Comparison of ENCODE assay signal across 14 cellular contexts in the genomic region with DNA sequence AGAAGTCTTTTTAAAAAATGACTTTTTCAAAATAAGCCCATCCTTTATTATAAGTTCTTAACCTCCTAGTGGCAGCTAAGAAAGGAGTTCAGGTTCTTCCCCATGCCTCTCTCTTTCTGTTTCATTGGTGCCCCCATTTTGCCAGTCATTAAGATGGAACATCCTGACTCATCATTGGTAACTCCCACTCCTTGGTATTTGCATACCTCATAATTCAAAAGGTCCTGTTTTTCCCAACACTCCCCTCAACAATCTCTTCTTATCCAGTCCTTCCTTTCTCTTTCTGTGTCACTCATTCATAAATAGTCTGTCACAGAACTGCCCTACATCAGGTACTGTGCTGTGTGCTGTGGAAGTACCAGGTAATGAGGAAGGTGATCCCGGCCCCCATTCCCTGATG.
DNase-seq lines count a peak whose midpoint lies in the region; ATAC-seq and TF ChIP-seq lines count a peak whose summit lies in the region.
"Had no signal": no experiment of that assay in that cellular context is flagged by ENCODE, and none has a peak within 500 bp of the region (broad histone marks: within the 10 kb centered on the region; RNA-seq: fewer than 3 reads in every experiment).

No MANE protein-coding gene starts in this region.

- H3K4me3 ChIP-seq in foreskin fibroblast (ENCODE audit: low read depth in 1 of 2, low read length in 2 of 2) (no peak overlapping the region), right lobe of liver (no peak overlapping the region), H7 (ENCODE audit: insufficient read depth, low read depth, low read length) (no peak overlapping the region)
- H3K4me3 ChIP-seq: psoas muscle, upper lobe of right lung had no signal

- peaks cover 22 to 25% of the 10 kb centered on the region in 2 donors for H3K36me3 Mint-ChIP-seq in activated naive CD4-positive, alpha-beta T cell treated with anti-CD3 and anti-CD28 coated beads, Interleukin-2, amount 50 U/mL, for 72 hours

- H3K36me3 ChIP-seq in right lobe of liver (no peaks in the 10 kb centered on the region), H7 (replicated peaks; ENCODE audit: control insufficient read depth, insufficient read depth, low read length) (no peaks in the 10 kb centered on the region)
- H3K36me3 ChIP-seq: upper lobe of right lung had no signal

- peaks cover 95% of the 10 kb centered on the region for H3K4me1 Mint-ChIP-seq in stimulated activated naive CD8-positive, alpha-beta T cell treated with anti-CD3 and anti-CD28 coated beads, Interleukin-15, amount 100 ng/mL, for 72 hours

- H3K4me1 ChIP-seq in right lobe of liver = peaks cover 0 to 17% (median 0%) of the 10 kb centered on the region in 4 donors
- H3K4me1 ChIP-seq: psoas muscle, upper lobe of right lung had no signal

- TF ChIP-seq CTCF in foreskin fibroblast (IDR thresholded peaks at IDR 0.05; ENCODE audit: low read depth, low read length) (no peak), right lobe of liver (IDR thresholded peaks at IDR 0.05) (no peak)

- H3K27ac Mint-ChIP-seq in activated naive CD4-positive, alpha-beta T cell treated with anti-CD3 and anti-CD28 coated beads, Interleukin-2, amount 50 U/mL, for 72 hours = peak overlapping the region; percentile 31 to 93
- H3K27ac Mint-ChIP-seq in stimulated activated naive CD8-positive, alpha-beta T cell treated with anti-CD3 and anti-CD28 coated beads, Interleukin-15, amount 100 ng/mL, for 72 hours = no peak overlapping the region

- DNase-seq in activated naive CD4-positive, alpha-beta T cell treated with anti-CD3 and anti-CD28 coated beads, Interleukin-2, amount 50 U/mL, for 72 hours (ENCODE audit: low spot score in 2 of 2) = no peak
- DNase-seq in activated naive CD4-positive, alpha-beta T cell treated with anti-CD3 and anti-CD28 coated beads, Interleukin-2, amount 50 U/mL, for 16 hours = no peak
- DNase-seq in RKO (ENCODE audit: low spot score) (peak; percentile 5), foreskin fibroblast (peak; percentile 12 to 36), right lobe of liver (no peak), H7 (no peak)
- no peak for DNase-seq in stimulated activated naive CD8-positive, alpha-beta T cell treated with anti-CD3 and anti-CD28 coated beads, Interleukin-15, amount 100 ng/mL, for 72 hours
- DNase-seq: DMS79, glutamatergic neuron, psoas muscle, upper lobe of right lung had no signal

- H3K9me3 ChIP-seq in right lobe of liver = no peaks in the 10 kb centered on the region
- H3K9me3 ChIP-seq: psoas muscle, upper lobe of right lung had no signal

- peak in 1 of 2 donors; percentile 55 for ATAC-seq in activated naive CD4-positive, alpha-beta T cell treated with anti-CD3 and anti-CD28 coated beads, Interleukin-2, amount 50 U/mL, for 72 hours
- peak; percentile 43 for ATAC-seq in stimulated activated naive CD8-positive, alpha-beta T cell treated with anti-CD3 and anti-CD28 coated beads, Interleukin-15, amount 100 ng/mL, for 72 hours
- ATAC-seq in GM19351 (IDR thresholded peaks at IDR 0.05; ENCODE audit: unreplicated experiment) (no peak), right lobe of liver (no peak)
- ATAC-seq: psoas muscle, SK-N-SH treated with all-trans-retinoic acid at 6 μM for 48 hours, upper lobe of right lung had no signal

- intact Hi-C loops in right lobe of liver (cut with DNase I) = no loop called here

- peaks cover 0 to 4% of the 10 kb centered on the region in 2 donors for H3K9me3 Mint-ChIP-seq in activated naive CD4-positive, alpha-beta T cell treated with anti-CD3 and anti-CD28 coated beads, Interleukin-2, amount 50 U/mL, for 72 hours
- H3K9me3 Mint-ChIP-seq in stimulated activated naive CD8-positive, alpha-beta T cell treated with anti-CD3 and anti-CD28 coated beads, Interleukin-15, amount 100 ng/mL, for 72 hours = peaks cover 0 to 4% of the 10 kb centered on the region in 2 donors
- H3K9me3 Mint-ChIP-seq: central memory CD8-positive, alpha-beta T cell had no signal

- TF ChIP-seq POLR2A in right lobe of liver (IDR thresholded peaks at IDR 0.05) = no peak

- 100% methylated on average over 1 of the region's 1 CpG for WGBS in right lobe of liver (ENCODE audit: insufficient coverage, low coverage, low lambda C conversion rate, missing lambda C conversion rate)

- no peak overlapping the region for H3K27ac ChIP-seq in right lobe of liver
- H3K27ac ChIP-seq: psoas muscle, upper lobe of right lung had no signal

- H3K27me3 ChIP-seq in right lobe of liver (no peaks in the 10 kb centered on the region), H7 (ENCODE audit: control insufficient read depth, insufficient read depth, low read length) (no peaks in the 10 kb centered on the region)
- H3K27me3 ChIP-seq: upper lobe of right lung had no signal

- H3K27me3 Mint-ChIP-seq in stimulated activated naive CD8-positive, alpha-beta T cell treated with anti-CD3 and anti-CD28 coated beads, Interleukin-15, amount 100 ng/mL, for 72 hours = no peaks in the 10 kb centered on the region
- H3K27me3 Mint-ChIP-seq: central memory CD8-positive, alpha-beta T cell had no signal

- peak overlapping the region in 1 of 2 donors; percentile 1 for H3K4me3 Mint-ChIP-seq in stimulated activated naive CD8-positive, alpha-beta T cell treated with anti-CD3 and anti-CD28 coated beads, Interleukin-15, amount 100 ng/mL, for 72 hours
- H3K4me3 Mint-ChIP-seq: central memory CD8-positive, alpha-beta T cell had no signal

Comparison
In these comparisons a context has a peak if more than half of its experiments do, and no peak if none do; other contexts are left out.
1. DNase-seq: peak in RKO (single experiment) and foreskin fibroblast (2 of 2); none in activated naive CD4-positive, alpha-beta T cell treated with anti-CD3 and anti-CD28 coated beads, Interleukin-2, amount 50 U/mL, for 72 hours (0 of 2), activated naive CD4-positive, alpha-beta T cell treated with anti-CD3 and anti-CD28 coated beads, Interleukin-2, amount 50 U/mL, for 16 hours (single experiment), stimulated activated naive CD8-positive, alpha-beta T cell treated with anti-CD3 and anti-CD28 coated beads, Interleukin-15, amount 100 ng/mL, for 72 hours (0 of 2), right lobe of liver (0 of 3) and H7 (single experiment).
2. H3K27ac Mint-ChIP-seq: peak in activated naive CD4-positive, alpha-beta T cell treated with anti-CD3 and anti-CD28 coated beads, Interleukin-2, amount 50 U/mL, for 72 hours (2 of 2); none in stimulated activated naive CD8-positive, alpha-beta T cell treated with anti-CD3 and anti-CD28 coated beads, Interleukin-15, amount 100 ng/mL, for 72 hours (0 of 2).